Comparison of ENCODE assay signal across 13 cellular contexts in genomic region chr1:1114431-1114830, GRCh38. TPM values are rescaled to one million over a fixed set of nuclear protein-coding genes. Genes with fewer than 3 reads are reported as not detected.
DNase-seq lines count a peak whose midpoint lies in the region; ATAC-seq and TF ChIP-seq lines count a peak whose summit lies in the region.
"Had no signal": no experiment of that assay in that cellular context is flagged by ENCODE, and none has a peak within 500 bp of the region (broad histone marks: within the 10 kb centered on the region; RNA-seq: fewer than 3 reads in every experiment).

No MANE protein-coding gene starts in this region.

- H3K9me3 ChIP-seq in Caco-2 (no peaks in the 10 kb centered on the region; the same call in 1 of the 2 replicates), Karpas-422 (ENCODE audit: low read length) (no peaks in the 10 kb centered on the region), mammary epithelial cell (replicated peaks; ENCODE audit: insufficient read depth, low read length) (peaks cover 3% of the 10 kb centered on the region), MM.1S (replicated peaks; ENCODE audit: insufficient read depth, low read length) (no peaks in the 10 kb centered on the region)
- H3K9me3 ChIP-seq: colonic mucosa had no signal

- no peak for TF ChIP-seq CTCF in Caco-2 (IDR thresholded peaks at IDR 0.05; ENCODE audit: insufficient read depth in 1 of 2, low read depth in 1 of 2, low read length in 1 of 2, severe bottlenecking in 1 of 2, unreplicated experiment in 1 of 2)
- no peak for TF ChIP-seq CTCF in mammary epithelial cell (conservative IDR thresholded peaks at IDR 0.05 in 1 of 2, IDR thresholded peaks at IDR 0.05 in 1 of 2; ENCODE audit: extremely low read depth in 1 of 2, insufficient read depth in 1 of 2, low read depth in 1 of 2, low read length in 2 of 2)
- no peak for TF ChIP-seq CTCF in nephron progenitor cell (IDR thresholded peaks at IDR 0.05)
- TF ChIP-seq CTCF in MM.1S (IDR thresholded peaks at IDR 0.05; ENCODE audit: low read length): no peak

- H3K4me1 ChIP-seq in Caco-2 (no peaks in the 10 kb centered on the region), Karpas-422 (ENCODE audit: low read length) (peaks cover 14% of the 10 kb centered on the region), mammary epithelial cell (ENCODE audit: insufficient read depth, low read length) (no peaks in the 10 kb centered on the region), MM.1S (ENCODE audit: low read length) (no peaks in the 10 kb centered on the region)

- H3K79me2 ChIP-seq in Karpas-422 (ENCODE audit: low read length) (peaks cover 32% of the 10 kb centered on the region), mammary epithelial cell (ENCODE audit: insufficient read depth, low read length) (peaks cover 51% of the 10 kb centered on the region), MM.1S (ENCODE audit: low read length) (peaks cover 24% of the 10 kb centered on the region)

- no TSS peak for BruUV-seq in Caco-2 (replicated peaks; lab: Mats Ljungman, UMichigan)
- BruUV-seq in mammary epithelial cell (replicated peaks; lab: Mats Ljungman, UMichigan): no TSS peak

- H2AFZ ChIP-seq in Karpas-422 (ENCODE audit: low read length) (no peak overlapping the region), mammary epithelial cell (ENCODE audit: low read depth, low read length) (no peak overlapping the region), MM.1S (ENCODE audit: low read length) (no peak overlapping the region)

- H3K4me1 Mint-ChIP-seq in Caco-2 (ENCODE audit: low read depth, unreplicated experiment) (no peaks in the 10 kb centered on the region), nephron progenitor cell (peaks cover 18% of the 10 kb centered on the region)

- H3F3A ChIP-seq in MM.1S (ENCODE audit: insufficient read depth, low read length): no peaks in the 10 kb centered on the region

- H3K9me2 ChIP-seq in Karpas-422 (replicated peaks; ENCODE audit: insufficient read depth, low read length) (no peaks in the 10 kb centered on the region), MM.1S (replicated peaks; ENCODE audit: insufficient read depth, low read length) (no peaks in the 10 kb centered on the region)

- H3K4me2 ChIP-seq in Karpas-422 (ENCODE audit: low read depth, low read length, poor library complexity, severe bottlenecking) (peak overlapping the region; percentile 70), mammary epithelial cell (ENCODE audit: insufficient read depth, low read depth, low read length) (peak overlapping the region; percentile 6), MM.1S (ENCODE audit: low read depth, low read length) (no peak overlapping the region)

- H3K9me3 Mint-ChIP-seq in Caco-2 (ENCODE audit: unreplicated experiment) (no peaks in the 10 kb centered on the region), nephron progenitor cell (peaks cover 52% of the 10 kb centered on the region)

- H3K4me3 ChIP-seq in Caco-2 (ENCODE audit: low read depth, low read length) (no peak overlapping the region), Karpas-422 (ENCODE audit: low read length) (peak overlapping the region; percentile 61; the same call in 1 of the 2 replicates), mammary epithelial cell (replicated peaks in 1 of 3; ENCODE audit: insufficient read depth in 1 of 3, low read depth in 2 of 3, low read length in 3 of 3) (peak overlapping the region in 1 of 3 experiments; percentile 76), MM.1S (ENCODE audit: low read length) (no peak overlapping the region)
- H3K4me3 ChIP-seq: mucosa of descending colon had no signal

- DNase-seq in Caco-2 (no peak), Karpas-422 (no peak), mammary epithelial cell (no peak), nephron progenitor cell (no peak), MM.1S (no peak)
- DNase-seq: NCI-H526 had no signal

- H3K27me3 Mint-ChIP-seq in Caco-2 (ENCODE audit: insufficient read depth, unreplicated experiment) (no peaks in the 10 kb centered on the region), nephron progenitor cell (ENCODE audit: low read depth, poor library complexity) (peaks cover 37% of the 10 kb centered on the region)

- CTCF ChIA-PET in Caco-2 (lab: Charles Lee) (no interaction called here), mammary epithelial cell (lab: Charles Lee; ENCODE audit: low non-redundant PET) (no interaction called here)

- 0 out of 2 replicates have a peak, but pooled peaks cover 1% of the 10 kb centered on the region for H3K36me3 ChIP-seq in Caco-2 (ENCODE audit: control insufficient read depth, insufficient read depth, low read length)
- no peaks in the 10 kb centered on the region for H3K36me3 ChIP-seq in Karpas-422 (ENCODE audit: insufficient read depth, low read length)
- H3K36me3 ChIP-seq in mammary epithelial cell (ENCODE audit: insufficient read depth, low read length): no peaks in the 10 kb centered on the region
- 0 out of 2 replicates have a peak, but pooled peaks cover 3% of the 10 kb centered on the region for H3K36me3 ChIP-seq in MM.1S (replicated peaks; ENCODE audit: insufficient read depth, low read length)
- H3K36me3 ChIP-seq: colonic mucosa had no signal

- POLR2A ChIA-PET in Caco-2 (lab: Charles Lee): no interaction called here

- WGBS in mammary epithelial cell (ENCODE audit: low coverage, missing lambda C conversion rate): 73% methylated on average over 11 of the region's 13 CpGs

- H3K36me3 Mint-ChIP-seq in Caco-2 (ENCODE audit: insufficient read depth, unreplicated experiment) (peaks cover 12% of the 10 kb centered on the region), nephron progenitor cell (ENCODE audit: low read depth) (peaks cover 58% of the 10 kb centered on the region)

- H3K9ac ChIP-seq in Karpas-422 (ENCODE audit: low read length) (no peak overlapping the region), mammary epithelial cell (ENCODE audit: insufficient read depth, low read length) (no peak overlapping the region), MM.1S (ENCODE audit: low read length) (no peak overlapping the region)

- in situ Hi-C loops in mammary epithelial cell (cut with MboI; ENCODE audit: low sequenced_read_pairs in 2 of 2): no loop called here

- H3K27ac Mint-ChIP-seq in Caco-2 (ENCODE audit: unreplicated experiment): no peak overlapping the region
- H3K27ac Mint-ChIP-seq in nephron progenitor cell: no peak overlapping the region

- dilution Hi-C loops in mammary epithelial cell (cut with HindIII; ENCODE audit: low sequenced_read_pairs): loop anchor here (5.0 kb wide), 6 partner anchors 33 to 258 kb away; partner anchors contain the start of gene UBE2J2

- 0 out of 2 replicates have a peak, but pooled peaks cover 5% of the 10 kb centered on the region for H4K20me1 ChIP-seq in Karpas-422 (ENCODE audit: insufficient read depth, low read depth, low read length)
- no peaks in the 10 kb centered on the region for H4K20me1 ChIP-seq in mammary epithelial cell (ENCODE audit: insufficient read depth, low read length)
- no peaks in the 10 kb centered on the region for H4K20me1 ChIP-seq in MM.1S (ENCODE audit: insufficient read depth, low read length)

- H3K27me3 ChIP-seq in Caco-2 (replicated peaks; ENCODE audit: control insufficient read depth, insufficient read depth, low read length) (no peaks in the 10 kb centered on the region), Karpas-422 (ENCODE audit: low read length) (no peaks in the 10 kb centered on the region), mammary epithelial cell (ENCODE audit: insufficient read depth, low read length) (peaks cover 2% of the 10 kb centered on the region), MM.1S (replicated peaks; ENCODE audit: insufficient read depth, low read length) (peaks cover 24% of the 10 kb centered on the region)
- H3K27me3 ChIP-seq: colonic mucosa had no signal

- ATAC-seq in HG03432 (IDR thresholded peaks at IDR 0.05; ENCODE audit: unreplicated experiment) (no peak), HG02884 (IDR thresholded peaks at IDR 0.05; ENCODE audit: unreplicated experiment) (no peak)
- ATAC-seq: mucosa of descending colon had no signal

- no peak overlapping the region for H3K27ac ChIP-seq in Karpas-422 (ENCODE audit: low read length)
- no peak overlapping the region for H3K27ac ChIP-seq in mammary epithelial cell (ENCODE audit: insufficient read depth, low read depth, low read length)
- no peak overlapping the region for H3K27ac ChIP-seq in MM.1S (ENCODE audit: low read length)
- H3K27ac ChIP-seq: colonic mucosa had no signal

- intact Hi-C loops in Caco-2 (cut with micrococcal nuclease; ENCODE audit: unreplicated experiment) (no loop called here), mammary epithelial cell (cut with micrococcal nuclease) (loop anchor here (10.0 kb wide), 1 partner anchor 100 kb away; the partner anchor contains the start of gene ISG15)

- peak overlapping the region; percentile 67 for H3K4me3 Mint-ChIP-seq in Caco-2 (ENCODE audit: unreplicated experiment)
- H3K4me3 Mint-ChIP-seq in nephron progenitor cell: peak overlapping the region; percentile 88

RNA-seq across cellular contexts. Expression of gene C1orf159, which starts 1.5 kb away (rescaled TPM):
- total RNA-seq in Caco-2 (2022): 12.9 and 14.0 TPM in 2 replicates
- total RNA-seq in Karpas-422 (2014; rRNA removed; shearing (Covaris generic); ENCODE audit: low replicate concordance): 10.2 and 10.4 TPM in 2 replicates
- 10 to 100 TPM in 1 of 2 donors, 1 to 10 TPM in 1; 9.5 to 23.8 TPM for total RNA-seq in mammary epithelial cell
- polyA plus RNA-seq in mammary epithelial cell: 11.6 TPM
- polyA minus RNA-seq in mammary epithelial cell: 0.88 TPM

RNA-seq across cellular contexts. Expression of gene RNF223, which starts 40.3 kb away (rescaled TPM):
- 0.56 and 0.57 TPM in 2 replicates for total RNA-seq in Caco-2 (2022)
- total RNA-seq in Karpas-422 (2014; rRNA removed; shearing (Covaris generic); ENCODE audit: low replicate concordance): not detected in 2 replicates
- total RNA-seq in mammary epithelial cell: under 1 TPM in 1 of 2 donors, not detected in 1; 0.17 TPM
- 0.06 TPM for polyA plus RNA-seq in mammary epithelial cell
- polyA minus RNA-seq in mammary epithelial cell: not detected
- total RNA-seq: Daoy; LHCN-M2; T-helper 2 cell treated with Interferon-gamma antibody and Interleukin-4, amounts not matched to agents 100 ng/mL and 5 ng/mL, for 36 hours had no signal

RNA-seq across cellular contexts. Expression of gene TTLL10, which starts 59.2 kb away (rescaled TPM):
- total RNA-seq in Caco-2 (2022) (0.29 and 1.2 TPM in 2 replicates), mammary epithelial cell (not detected)
- total RNA-seq in Karpas-422 (2014; rRNA removed; shearing (Covaris generic); ENCODE audit: low replicate concordance): 0.18 TPM in 1 of 2 replicates, not detected in the other
- polyA plus RNA-seq in mammary epithelial cell: not detected
- not detected for polyA minus RNA-seq in mammary epithelial cell
- total RNA-seq: Daoy, LHCN-M2 had no signal
